Comparison of ENCODE assay signal across 8 cellular contexts in the genomic region with DNA sequence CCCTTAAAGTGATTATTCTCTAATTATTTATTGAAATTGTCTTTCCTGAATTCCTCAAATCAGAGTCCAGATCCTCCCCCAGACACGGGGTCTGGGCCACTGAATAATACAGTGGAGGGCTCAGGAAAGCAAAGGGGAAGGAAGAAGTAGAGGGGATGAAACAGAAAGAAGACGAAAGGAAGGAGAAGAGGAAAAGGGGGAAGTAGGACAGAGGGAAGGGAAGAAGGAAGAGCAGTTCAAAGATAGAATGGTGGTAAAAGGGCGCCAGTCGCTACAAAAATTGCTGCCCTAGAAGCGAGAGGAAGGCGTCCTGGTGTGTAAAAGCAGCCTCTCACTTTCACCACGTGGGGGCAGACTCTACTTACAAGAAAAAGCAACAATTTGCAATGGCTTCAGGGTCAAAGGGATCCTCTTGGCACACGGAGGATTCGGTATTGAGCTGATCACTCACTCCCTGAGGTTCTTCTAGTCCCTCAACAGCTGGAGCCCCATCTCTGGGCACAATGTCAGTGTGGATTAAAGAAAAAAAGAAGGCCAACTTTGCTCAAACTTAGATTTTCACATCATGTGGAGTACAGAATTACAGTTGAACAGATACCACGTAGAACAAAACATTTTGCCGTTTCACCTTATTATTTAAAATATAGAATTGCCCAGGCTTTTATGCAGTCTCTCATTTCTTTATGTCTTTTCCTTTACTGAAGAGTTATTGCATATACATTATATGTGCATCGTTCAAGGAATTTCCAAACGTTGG. TPM values are rescaled to one million over a fixed set of nuclear protein-coding genes. Genes with fewer than 3 reads are reported as not detected.
DNase-seq lines count a peak whose midpoint lies in the region; ATAC-seq, FAIRE-seq and TF ChIP-seq lines count a peak whose summit lies in the region.

No MANE protein-coding gene starts in this region.

- H3K4me2 ChIP-seq in neuronal stem cell (ENCODE audit: insufficient read depth, low read length, poor library complexity, severe bottlenecking): no peak overlapping the region

- peak overlapping the region; percentile 60 for H3K27ac Mint-ChIP-seq in CD4-positive, alpha-beta T cell
- no peak overlapping the region for H3K27ac Mint-ChIP-seq in activated T-cell treated with anti-CD3 and anti-CD28 coated beads, Interleukin-2, amount 50 U/mL, for 72 hours

- no peak overlapping the region for H2AK5ac ChIP-seq in neuronal stem cell (ENCODE audit: low read depth, low read length)

- H3K4me3 ChIP-seq in LNCaP clone FGC (ENCODE audit: low read depth, low read length): no peak overlapping the region
- no peak overlapping the region for H3K4me3 ChIP-seq in neuronal stem cell (ENCODE audit: low read length in 2 of 2)

- H3K23ac ChIP-seq in neuronal stem cell (ENCODE audit: low read depth, low read length, poor library complexity): no peak overlapping the region

- H2BK5ac ChIP-seq in neuronal stem cell (ENCODE audit: low read length): no peak overlapping the region

- no CpG with 5 or more reads among the region's 13 CpGs for WGBS in neuronal stem cell (ENCODE audit: extremely low coverage in 2 of 2, insufficient read length in 2 of 2, insufficient replicate concordance in 1 of 2), 2 donors

- no peak overlapping the region for H3K27ac ChIP-seq in CD4-positive, alpha-beta T cell (ENCODE audit: low read depth, low read length)
- no peak overlapping the region for H3K27ac ChIP-seq in neuronal stem cell (replicated peaks; ENCODE audit: low read length)

- POLR2A ChIA-PET in CD4-positive, alpha-beta T cell (lab: Charles Lee): interaction anchor here (0.7 to 1.0 kb wide), 2 partner anchors 14 to 131 kb away, joined by 3 read pairs; no protein-coding TSS in a partner anchor

- H2BK120ac ChIP-seq in neuronal stem cell (ENCODE audit: low read depth, low read length): no peak overlapping the region

- no peak overlapping the region for H3K14ac ChIP-seq in neuronal stem cell (ENCODE audit: low read length)

- no peak overlapping the region for H4K8ac ChIP-seq in neuronal stem cell (ENCODE audit: low read depth, low read length)

- H3K18ac ChIP-seq in neuronal stem cell (ENCODE audit: low read length): no peak overlapping the region

- no peak overlapping the region for H3K4ac ChIP-seq in neuronal stem cell (ENCODE audit: low read length)

- H2BK12ac ChIP-seq in neuronal stem cell (ENCODE audit: low read length): no peak overlapping the region

- TF ChIP-seq CTCF in CD4-positive, alpha-beta T cell (IDR thresholded peaks at IDR 0.05): peak; percentile 82
- TF ChIP-seq CTCF in LNCaP clone FGC (IDR thresholded peaks at IDR 0.05; ENCODE audit: control insufficient read depth, extremely low read depth, insufficient read depth): peak; percentile 94

- H3K4me1 ChIP-seq in neuronal stem cell (ENCODE audit: control insufficient read depth in 2 of 2, insufficient read depth in 1 of 2, low read depth in 1 of 2, low read length in 2 of 2): peaks cover 4 to 8% of the 10 kb centered on the region in 2 donors

- H3K4me1 Mint-ChIP-seq in CD4-positive, alpha-beta T cell (ENCODE audit: low read depth): peaks cover 33% of the 10 kb centered on the region
- H3K4me1 Mint-ChIP-seq in activated T-cell treated with anti-CD3 and anti-CD28 coated beads, Interleukin-2, amount 50 U/mL, for 72 hours (ENCODE audit: low read depth): peaks cover 34% of the 10 kb centered on the region

- no peaks in the 10 kb centered on the region for H3K36me3 ChIP-seq in neuronal stem cell (replicated peaks in 1 of 2; ENCODE audit: control insufficient read depth in 2 of 2, insufficient read depth in 2 of 2, low read length in 2 of 2)

- peak; percentile 48 for FAIRE-seq in RCC 7860 (lab: Jason Lieb, UNC)

- intact Hi-C loops in CD4-positive, alpha-beta T cell (cut with DNase I, micrococcal nuclease): loop anchor here (1.0 to 2.0 kb wide), 4 partner anchors 130 to 592 kb away; no protein-coding TSS in a partner anchor

- no peak overlapping the region for H2BK15ac ChIP-seq in neuronal stem cell (ENCODE audit: low read length)

- H3K4me3 Mint-ChIP-seq in CD4-positive, alpha-beta T cell: peak overlapping the region; percentile 76
- H3K4me3 Mint-ChIP-seq in activated T-cell treated with anti-CD3 and anti-CD28 coated beads, Interleukin-2, amount 50 U/mL, for 72 hours: peak overlapping the region in 1 of 2 donors; percentile 17

- H3K27me3 ChIP-seq in CD4-positive, alpha-beta T cell (ENCODE audit: control insufficient read depth, insufficient read depth, low read length): no peaks in the 10 kb centered on the region
- H3K27me3 ChIP-seq in neuronal stem cell (ENCODE audit: control insufficient read depth in 3 of 3, insufficient read depth in 3 of 3, low read depth in 1 of 3, low read length in 3 of 3): peaks cover 0 to 4% (median 0%) of the 10 kb centered on the region in 3 experiments

- no peaks in the 10 kb centered on the region for H3K27me3 Mint-ChIP-seq in CD4-positive, alpha-beta T cell
- peaks cover 11% of the 10 kb centered on the region for H3K27me3 Mint-ChIP-seq in activated T-cell treated with anti-CD3 and anti-CD28 coated beads, Interleukin-2, amount 50 U/mL, for 72 hours (ENCODE audit: low read depth)

- no peaks in the 10 kb centered on the region for H3K36me3 Mint-ChIP-seq in CD4-positive, alpha-beta T cell (ENCODE audit: low read depth)
- H3K36me3 Mint-ChIP-seq in activated T-cell treated with anti-CD3 and anti-CD28 coated beads, Interleukin-2, amount 50 U/mL, for 72 hours (ENCODE audit: insufficient read depth in 2 of 2): no peaks in the 10 kb centered on the region

- no peaks in the 10 kb centered on the region for H3K9me3 ChIP-seq in CD4-positive, alpha-beta T cell (ENCODE audit: control insufficient read depth, low read length)
- no peaks in the 10 kb centered on the region for H3K9me3 ChIP-seq in neuronal stem cell (replicated peaks in 1 of 2; ENCODE audit: control insufficient read depth in 2 of 2, insufficient read depth in 1 of 2, low read depth in 1 of 2, low read length in 2 of 2)

- ATAC-seq in CD4-positive, alpha-beta T cell (ENCODE audit: poor library complexity): peak; percentile 71
- ATAC-seq in GM21381 (IDR thresholded peaks at IDR 0.05; ENCODE audit: unreplicated experiment): peak; percentile 75
- ATAC-seq in activated T-cell treated with anti-CD3 and anti-CD28 coated beads, Interleukin-2, amount 50 U/mL, for 72 hours (replicated peaks in 1 of 2): peak; percentile 87 to 90

- peak overlapping the region; percentile 70 for H2AFZ ChIP-seq in neuronal stem cell (ENCODE audit: low read length)

- no peak overlapping the region for H4K91ac ChIP-seq in neuronal stem cell (ENCODE audit: low read depth, low read length, poor library complexity)

- peak; percentile 35 to 66 (median 54) for DNase-seq in CD4-positive, alpha-beta T cell
- peak; percentile 61 for DNase-seq in LNCaP clone FGC (ENCODE audit: low read depth)
- DNase-seq in RCC 7860 (ENCODE audit: low spot score): peak; percentile 69
- DNase-seq in activated T-cell treated with anti-CD3 and anti-CD28 coated beads, Interleukin-2, amount 50 U/mL, for 72 hours: peak; percentile 66 to 69
- DNase-seq in fibroblast of peridontal ligament (ENCODE audit: extremely low read depth): peak; percentile 85
- peak; percentile 69 for DNase-seq in neuronal stem cell (ENCODE audit: low spot score)
- DNase-seq in superior temporal gyrus (ENCODE audit: extremely low spot score): peak; percentile 90

- H3K9ac ChIP-seq in neuronal stem cell (ENCODE audit: low read depth, low read length, poor library complexity): no peak overlapping the region

- H3K9me3 Mint-ChIP-seq in CD4-positive, alpha-beta T cell: no peaks in the 10 kb centered on the region
- H3K9me3 Mint-ChIP-seq in activated T-cell treated with anti-CD3 and anti-CD28 coated beads, Interleukin-2, amount 50 U/mL, for 72 hours: no peaks in the 10 kb centered on the region

- no peaks in the 10 kb centered on the region for H3K79me1 ChIP-seq in neuronal stem cell (ENCODE audit: low read depth, low read length)

- CTCF ChIA-PET in CD4-positive, alpha-beta T cell (lab: Charles Lee): interaction anchor here (0.5 to 2.5 kb wide), 14 partner anchors 9 to 1848 kb away, joined by 3 to 10 read pairs (median 4); no protein-coding TSS in a partner anchor

RNA-seq across cellular contexts. Expression of a gene that starts 31.4 kb away (rescaled TPM):
- total RNA-seq in CD4-positive, alpha-beta T cell: not detected
- not detected for total RNA-seq in activated T-cell treated with anti-CD3 and anti-CD28 coated beads, Interleukin-2, amount 50 U/mL, for 72 hours
- not detected for polyA plus RNA-seq in neuronal stem cell (2013, experiment 1 of 2)
- polyA plus RNA-seq in neuronal stem cell (2013, experiment 2 of 2): not detected
